1 cellular context compared by ENCODE assay signal in genomic region chr17:21201874-21202273, GRCh38.
TF ChIP-seq lines count a peak whose summit lies in the region.

No MANE protein-coding gene starts in this region.

TF ChIP-seq in IMR-90, 13 proteins besides CTCF, POLR2A, EP300 and RAD21 (continued from another document):
- TF ChIP-seq CEBPB (IDR thresholded peaks at IDR 0.05; ENCODE audit: low read depth, low read length): no peak
- TF ChIP-seq MAZ (IDR thresholded peaks at IDR 0.05; ENCODE audit: borderline replicate concordance, low read depth, low read length): no peak
- no peak for TF ChIP-seq RFX5 (IDR thresholded peaks at IDR 0.05; ENCODE audit: low read depth, low read length)
- TF ChIP-seq, protein P1, sequence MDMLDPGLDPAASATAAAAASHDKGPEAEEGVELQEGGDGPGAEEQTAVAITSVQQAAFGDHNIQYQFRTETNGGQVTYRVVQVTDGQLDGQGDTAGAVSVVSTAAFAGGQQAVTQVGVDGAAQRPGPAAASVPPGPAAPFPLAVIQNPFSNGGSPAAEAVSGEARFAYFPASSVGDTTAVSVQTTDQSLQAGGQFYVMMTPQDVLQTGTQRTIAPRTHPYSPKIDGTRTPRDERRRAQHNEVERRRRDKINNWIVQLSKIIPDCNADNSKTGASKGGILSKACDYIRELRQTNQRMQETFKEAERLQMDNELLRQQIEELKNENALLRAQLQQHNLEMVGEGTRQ (IDR thresholded peaks at IDR 0.05; ENCODE audit: low read depth, low read length): no peak
TF ChIP-seq in IMR-90: peak in this region for 0.
